ENCODE assay signal across 1 cellular context in genomic region chr10:104256335-104257080, GRCh38.
TF ChIP-seq lines count a peak whose summit lies in the region.

No MANE protein-coding gene starts in this region.

TF ChIP-seq in HepG2, 621 proteins besides CTCF, POLR2A, EP300 and RAD21 (continued from another document and continues in another):
- TF ChIP-seq PAXIP1 (CRISPR knock-in tag; conservative IDR thresholded peaks at IDR 0.05) (peak; percentile 72; the same call in 1 of the 2 replicates), HNF1B (CRISPR knock-in tag; IDR thresholded peaks at IDR 0.05) (no peak), SAFB2 (CRISPR knock-in tag; IDR thresholded peaks at IDR 0.05; ENCODE audit: borderline replicate concordance, low read depth) (no peak), SMAD3 (CRISPR knock-in tag; IDR thresholded peaks at IDR 0.05) (no peak), ZBTB43 (CRISPR knock-in tag; conservative IDR thresholded peaks at IDR 0.05) (no peak), ZNF383 (CRISPR knock-in tag; IDR thresholded peaks at IDR 0.05; ENCODE audit: borderline replicate concordance) (no peak), NR2F2 (IDR thresholded peaks at IDR 0.05; ENCODE audit: borderline replicate concordance, low read depth) (peak; percentile 45; the same call in 1 of the 2 replicates), SATB2 (CRISPR knock-in tag; IDR thresholded peaks at IDR 0.05) (no peak), GABPA (IDR thresholded peaks at IDR 0.05; ENCODE audit: low read depth, low read length) (no peak), GABPA (CRISPR knock-in tag; IDR thresholded peaks at IDR 0.05; ENCODE audit: low read depth) (0 out of 2 replicates have a peak, but pooled peaks have one; percentile 1), MAFK (conservative IDR thresholded peaks at IDR 0.05 in 1 of 2, IDR thresholded peaks at IDR 0.05 in 1 of 2; ENCODE audit: low read length in 2 of 2) (no peak), GZF1 (CRISPR knock-in tag; IDR thresholded peaks at IDR 0.05) (peak; percentile 76; the same call in 1 of the 2 replicates), RARG (CRISPR knock-in tag; IDR thresholded peaks at IDR 0.05; ENCODE audit: low read depth) (no peak), IRF9 (CRISPR knock-in tag; IDR thresholded peaks at IDR 0.05; ENCODE audit: borderline replicate concordance) (no peak), ZNF431 (CRISPR knock-in tag; IDR thresholded peaks at IDR 0.05; ENCODE audit: borderline replicate concordance, low read depth) (no peak), ZBTB2 (CRISPR knock-in tag; IDR thresholded peaks at IDR 0.05; ENCODE audit: low read depth) (no peak), ZNF451 (CRISPR knock-in tag; IDR thresholded peaks at IDR 0.05) (no peak), FOXO1 (CRISPR knock-in tag; IDR thresholded peaks at IDR 0.05) (peak; percentile 75; the same call in 1 of the 2 replicates), ZNF652 (CRISPR knock-in tag; IDR thresholded peaks at IDR 0.05; ENCODE audit: borderline replicate concordance, low read depth) (peak; percentile 27; the same call in 1 of the 2 replicates), ZNF772 (CRISPR knock-in tag; IDR thresholded peaks at IDR 0.05) (no peak), ZSCAN21 (CRISPR knock-in tag; IDR thresholded peaks at IDR 0.05; ENCODE audit: borderline replicate concordance) (no peak), HIC2 (CRISPR knock-in tag; IDR thresholded peaks at IDR 0.05; ENCODE audit: low read depth) (no peak), KAT7 (CRISPR knock-in tag; IDR thresholded peaks at IDR 0.05; ENCODE audit: borderline replicate concordance) (no peak), ZNF20 (CRISPR knock-in tag; IDR thresholded peaks at IDR 0.05) (peak; percentile 94), MTA1 (CRISPR knock-in tag; IDR thresholded peaks at IDR 0.05; ENCODE audit: borderline replicate concordance) (no peak), FOXJ3 (CRISPR knock-in tag; IDR thresholded peaks at IDR 0.05; ENCODE audit: borderline replicate concordance) (peak; percentile 57; the same call in 1 of the 2 replicates), HHEX (CRISPR knock-in tag; IDR thresholded peaks at IDR 0.05) (no peak), GMEB1 (CRISPR knock-in tag; IDR thresholded peaks at IDR 0.05; ENCODE audit: borderline replicate concordance) (no peak), SIN3B (IDR thresholded peaks at IDR 0.05; ENCODE audit: low read length) (no peak), KLF9 (CRISPR knock-in tag; IDR thresholded peaks at IDR 0.05; ENCODE audit: low read depth) (no peak), GLI4 (CRISPR knock-in tag; IDR thresholded peaks at IDR 0.05; ENCODE audit: borderline replicate concordance) (no peak), BCL6 (CRISPR knock-in tag; IDR thresholded peaks at IDR 0.05) (0 out of 2 replicates have a peak, but pooled peaks have one; percentile 30), TGIF2 (CRISPR knock-in tag; IDR thresholded peaks at IDR 0.05) (peak; percentile 37; the same call in 1 of the 2 replicates), AHDC1 (CRISPR knock-in tag; IDR thresholded peaks at IDR 0.05; ENCODE audit: borderline replicate concordance) (peak; percentile 74; the same call in 1 of the 2 replicates), REL (CRISPR knock-in tag; conservative IDR thresholded peaks at IDR 0.05) (no peak), ZNF616 (CRISPR knock-in tag; IDR thresholded peaks at IDR 0.05; ENCODE audit: low read depth) (no peak), ZFP90 (CRISPR knock-in tag; IDR thresholded peaks at IDR 0.05; ENCODE audit: borderline replicate concordance) (no peak), GATAD2A (CRISPR knock-in tag; IDR thresholded peaks at IDR 0.05) (peak; percentile 62), MYPOP (CRISPR knock-in tag; IDR thresholded peaks at IDR 0.05) (0 out of 2 replicates have a peak, but pooled peaks have one; percentile 9)
